Comparison of ENCODE assay signal across 18 cellular contexts in the genomic region with DNA sequence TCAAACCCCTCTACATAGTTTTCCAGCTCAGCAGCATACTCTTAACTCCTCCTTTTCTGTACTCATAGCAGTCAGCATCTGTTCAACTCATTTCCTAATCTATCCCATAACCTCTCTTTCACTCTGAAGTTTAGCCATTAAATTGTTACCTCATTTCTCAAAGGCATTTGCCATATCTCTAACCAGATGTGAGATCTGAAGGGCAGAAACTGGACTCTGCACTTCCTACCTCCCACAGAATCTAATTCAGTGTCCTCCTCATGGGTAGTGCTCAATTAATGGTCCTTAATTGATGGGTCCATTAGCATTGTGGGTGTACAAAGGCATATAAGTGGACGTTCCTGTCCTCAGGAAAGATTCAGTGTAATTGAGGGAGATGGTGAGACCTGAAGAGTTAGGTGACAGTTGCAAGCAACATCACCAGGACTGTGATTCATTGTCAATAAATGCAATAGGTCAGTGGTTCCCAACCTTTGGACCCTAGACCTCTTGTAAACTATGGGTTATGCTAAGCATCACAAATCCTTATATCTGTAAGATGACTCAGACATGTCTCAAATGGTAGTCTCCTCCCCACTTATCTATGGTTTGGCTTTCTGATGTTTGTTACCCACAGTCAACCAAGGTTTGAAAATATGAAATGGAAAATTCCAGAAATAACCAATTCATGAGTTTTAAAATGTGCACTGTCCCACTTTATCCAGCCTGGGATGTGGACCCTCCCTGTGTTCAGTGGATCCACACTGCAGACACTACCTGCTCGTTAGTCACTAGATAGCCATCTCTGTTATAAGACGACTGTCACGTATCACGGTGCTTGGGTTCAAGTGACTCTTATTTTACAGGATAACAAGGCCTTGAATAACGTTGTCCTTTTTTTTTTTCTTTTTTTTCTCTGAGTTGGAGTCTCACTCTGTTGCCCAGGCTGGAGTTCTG. TPM values are rescaled to one million over a fixed set of nuclear protein-coding genes. Genes with fewer than 3 reads are reported as not detected.
DNase-seq lines count a peak whose midpoint lies in the region; ATAC-seq, FAIRE-seq and TF ChIP-seq lines count a peak whose summit lies in the region.
"Had no signal": no experiment of that assay in that cellular context is flagged by ENCODE, and none has a peak within 500 bp of the region (broad histone marks: within the 10 kb centered on the region; RNA-seq: fewer than 3 reads in every experiment).

No MANE protein-coding gene starts in this region.

- DNase-seq in AG09309 (ENCODE audit: low read depth) (peak; percentile 68), HTR-8/SVneo (ENCODE audit: insufficient read length, low spot score) (peak; percentile 69), amniotic epithelial cell (ENCODE audit: low read depth) (peak; percentile 88), left lobe of liver (ENCODE audit: low spot score) (no peak)
- DNase-seq: activated B cell treated with CpG ODN at 0.5 μM for 24 hours; activated naive CD8-positive, alpha-beta T cell treated with anti-CD3 and anti-CD28 coated beads, Interleukin-2, amount 10 ng/mL, durations not matched to agents 7 days and 5 days; AML-193; DMS79 treated with DMSO at 0.1 percent for 48 hours; NCI-H1930; stimulated activated CD4-positive, alpha-beta T cell treated with anti-CD3 and anti-CD28 coated beads, Interleukin-2, amount 100 ng/mL, for 24 hours had no signal

- H3K4me3 ChIP-seq in AG09309 (ENCODE audit: control insufficient read depth, low read depth, low read length), result no peak overlapping the region
- H3K4me3 ChIP-seq: coronary artery, esophagus muscularis mucosa, HAP-1 had no signal

- ATAC-seq in left lobe of liver (peak; percentile 77), HG03095 (IDR thresholded peaks at IDR 0.05; ENCODE audit: unreplicated experiment) (no peak), GM18868 (IDR thresholded peaks at IDR 0.05; ENCODE audit: unreplicated experiment) (no peak), GM18502 (IDR thresholded peaks at IDR 0.05; ENCODE audit: poor library complexity, unreplicated experiment) (no peak), GM18519 (IDR thresholded peaks at IDR 0.05; ENCODE audit: low FRiP score, unreplicated experiment) (no peak)

- no peak for TF ChIP-seq CTCF in AG09309 (IDR thresholded peaks at IDR 0.05; ENCODE audit: control insufficient read depth, insufficient read depth, low read depth, low read length, missing control alignments)

- peak; percentile 93 for FAIRE-seq in HTR-8/SVneo (lab: Jason Lieb, UNC)
- FAIRE-seq: GM12892 had no signal

RNA-seq across cellular contexts. Expression of a gene that starts 25.0 kb away (rescaled TPM):
- total RNA-seq in left lobe of liver, result 13.7 TPM
